Comparison of ENCODE assay signal across 1 cellular context in genomic region chr11:803770-804598, GRCh38.
TF ChIP-seq lines count a peak whose summit lies in the region.

No MANE protein-coding gene starts in this region.

TF ChIP-seq in SK-N-SH, 30 proteins besides CTCF, POLR2A, EP300 and RAD21 (continued from another document):
- TF ChIP-seq TCF12 (IDR thresholded peaks at IDR 0.05) (no peak), ZBTB33 (IDR thresholded peaks at IDR 0.05; ENCODE audit: borderline replicate concordance, low read depth) (no peak), MAX (IDR thresholded peaks at IDR 0.05; ENCODE audit: low read depth) (no peak), CHD2 (IDR thresholded peaks at IDR 0.05; ENCODE audit: low read length, partially characterized antibody) (no peak), RXRA (IDR thresholded peaks at IDR 0.05; ENCODE audit: borderline replicate concordance, low read depth) (no peak), SMC3 (IDR thresholded peaks at IDR 0.05; ENCODE audit: low read depth, low read length) (no peak), RCOR1 (IDR thresholded peaks at IDR 0.05; ENCODE audit: low read length) (no peak), SIN3A (IDR thresholded peaks at IDR 0.05; ENCODE audit: borderline replicate concordance, low read depth, low read length) (no peak), ELF1 (IDR thresholded peaks at IDR 0.05) (no peak), FOSL2 (IDR thresholded peaks at IDR 0.05; ENCODE audit: borderline replicate concordance, low read depth) (no peak), NRF1 (IDR thresholded peaks at IDR 0.05; ENCODE audit: low read depth, low read length) (no peak)
